Comparison of ENCODE assay signal across 3 cellular contexts in the genomic region with DNA sequence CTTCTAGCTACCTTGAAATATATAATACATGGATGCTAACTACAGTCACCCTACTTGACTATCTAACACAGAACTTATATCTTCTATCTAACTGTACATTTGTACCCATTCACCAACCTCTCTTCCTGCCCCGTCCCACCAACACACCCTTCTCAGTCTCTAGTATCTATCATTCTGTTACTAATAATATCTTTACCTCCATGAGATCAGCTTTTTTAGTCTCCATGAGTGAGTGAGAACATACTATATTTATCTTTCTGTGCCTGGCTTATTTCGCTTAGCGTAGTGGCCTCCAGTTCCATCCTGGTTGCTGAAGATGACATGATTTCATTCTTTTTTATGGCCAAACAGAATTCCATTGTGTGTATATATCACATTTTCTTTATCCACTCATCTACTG.
"Had no signal": no experiment of that assay in that cellular context is flagged by ENCODE, and none has a peak within 500 bp of the region (broad histone marks: within the 10 kb centered on the region; RNA-seq: fewer than 3 reads in every experiment).

No MANE protein-coding gene starts in this region.

- ATAC-seq: GM12878 had no signal

- DNase-seq: GDM1, GF-D8 had no signal
